Comparison of ENCODE assay signal across 14 cellular contexts in the genomic region with DNA sequence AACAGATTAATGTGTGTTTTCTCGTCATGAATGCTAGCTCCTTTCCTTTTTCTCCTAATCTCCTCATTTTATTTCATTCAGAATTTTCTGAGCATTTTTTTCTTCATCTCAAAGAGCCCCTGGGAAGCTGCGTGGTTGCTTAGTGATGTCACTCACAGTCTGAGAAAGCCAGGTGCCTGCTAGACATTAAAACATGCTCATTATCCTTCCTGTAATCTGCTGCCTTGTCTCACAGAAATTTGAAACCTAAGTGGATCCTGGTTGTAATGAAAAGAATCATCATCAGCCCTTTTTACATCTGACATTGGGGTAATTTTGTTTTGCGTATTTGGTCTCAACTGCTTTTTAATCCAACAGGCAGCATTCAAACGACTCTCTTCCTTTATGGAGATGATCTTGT.
A peak's percentile ranks its signal among the peaks of the same experiment; 100 is the strongest.
DNase-seq lines count a peak whose midpoint lies in the region; TF ChIP-seq lines count a peak whose summit lies in the region.
"Had no signal": no experiment of that assay in that cellular context is flagged by ENCODE, and none has a peak within 500 bp of the region (broad histone marks: within the 10 kb centered on the region; RNA-seq: fewer than 3 reads in every experiment).

No MANE protein-coding gene starts in this region.

- H3K4me1 Mint-ChIP-seq in endodermal cell, result peaks cover 15% of the 10 kb centered on the region
- H3K4me1 Mint-ChIP-seq in type B pancreatic cell (ENCODE audit: unreplicated experiment), result peaks cover 9% of the 10 kb centered on the region
- H3K4me1 Mint-ChIP-seq: activated naive CD8-positive, alpha-beta T cell treated with anti-CD3 and anti-CD28 coated beads, Interleukin-2, amount 10 ng/mL, durations not matched to agents 7 days and 5 days had no signal

- DNase-seq in COLO668 (lab: John Stamatoyannopoulos, UW; ENCODE audit: unreplicated experiment) (peak; percentile 58), NCI-H1417 (lab: John Stamatoyannopoulos, UW) (peak; percentile 85 to 99 (median 91)), NCI-H524 (lab: John Stamatoyannopoulos, UW) (peak; percentile 69 to 89), endodermal cell (no peak), HT-29 (ENCODE audit: low spot score) (no peak), 8988T (no peak), G401 (ENCODE audit: low spot score) (no peak), type B pancreatic cell (ENCODE audit: extremely low spot score, unreplicated experiment) (no peak)
- DNase-seq: activated naive CD8-positive, alpha-beta T cell treated with anti-CD3 and anti-CD28 coated beads, Interleukin-2, amount 10 ng/mL, durations not matched to agents 7 days and 5 days; DND-41; GOT3; psoas muscle had no signal

- peak overlapping the region; percentile 82 for H3K27ac ChIP-seq in endodermal cell (ENCODE audit: low read depth, low read length)
- H3K27ac ChIP-seq: hepatocyte, psoas muscle, RWPE1 had no signal

- H3K9me3 ChIP-seq in endodermal cell (ENCODE audit: control insufficient read depth, low read length), result no peaks in the 10 kb centered on the region
- H3K9me3 ChIP-seq: psoas muscle had no signal

- H3K36me3 Mint-ChIP-seq in endodermal cell (ENCODE audit: low read depth) (peaks cover 22% of the 10 kb centered on the region), type B pancreatic cell (peaks cover 8% of the 10 kb centered on the region)
- H3K36me3 Mint-ChIP-seq: activated naive CD8-positive, alpha-beta T cell treated with anti-CD3 and anti-CD28 coated beads, Interleukin-2, amount 10 ng/mL, durations not matched to agents 7 days and 5 days had no signal

- H3K27me3 ChIP-seq in endodermal cell (ENCODE audit: control insufficient read depth, insufficient read depth, low read length, poor library complexity, severe bottlenecking), result no peaks in the 10 kb centered on the region
- H3K27me3 ChIP-seq: hepatocyte had no signal

- H3K9ac ChIP-seq in endodermal cell (ENCODE audit: extremely low read depth, low read length, poor library complexity, severe bottlenecking), result peak overlapping the region; percentile 16

- H3K4me3 ChIP-seq in endodermal cell (ENCODE audit: low read length), result peak overlapping the region; percentile 48
- H3K4me3 ChIP-seq: hepatocyte, psoas muscle had no signal

- H3K36me3 ChIP-seq in endodermal cell (ENCODE audit: control insufficient read depth, insufficient read depth, low read length), result peaks cover 40% of the 10 kb centered on the region

- H3K27me3 Mint-ChIP-seq in endodermal cell (ENCODE audit: insufficient read depth) (no peaks in the 10 kb centered on the region), type B pancreatic cell (no peaks in the 10 kb centered on the region)
- H3K27me3 Mint-ChIP-seq: activated naive CD8-positive, alpha-beta T cell treated with anti-CD3 and anti-CD28 coated beads, Interleukin-2, amount 10 ng/mL, durations not matched to agents 7 days and 5 days had no signal

- H3K4me1 ChIP-seq in endodermal cell (ENCODE audit: control insufficient read depth, insufficient read depth, low read length), result peaks cover 18% of the 10 kb centered on the region

- TF ChIP-seq CTCF in endodermal cell (conservative IDR thresholded peaks at IDR 0.05) (no peak), type B pancreatic cell (conservative IDR thresholded peaks at IDR 0.05) (no peak)

- H3K9me3 Mint-ChIP-seq in endodermal cell (no peaks in the 10 kb centered on the region), type B pancreatic cell (peaks cover 4% of the 10 kb centered on the region)
- H3K9me3 Mint-ChIP-seq: activated naive CD8-positive, alpha-beta T cell treated with anti-CD3 and anti-CD28 coated beads, Interleukin-2, amount 10 ng/mL, durations not matched to agents 7 days and 5 days had no signal

- in situ Hi-C loops in G401 (cut with HindIII; ENCODE audit: low sequenced_read_pairs), result no loop called here

- H3K27ac Mint-ChIP-seq in endodermal cell (no peak overlapping the region), type B pancreatic cell (no peak overlapping the region)
- H3K27ac Mint-ChIP-seq: activated naive CD8-positive, alpha-beta T cell treated with anti-CD3 and anti-CD28 coated beads, Interleukin-2, amount 10 ng/mL, durations not matched to agents 7 days and 5 days had no signal

- no peak overlapping the region for H3K4me3 Mint-ChIP-seq in endodermal cell
- no peak overlapping the region for H3K4me3 Mint-ChIP-seq in type B pancreatic cell
- H3K4me3 Mint-ChIP-seq: activated naive CD8-positive, alpha-beta T cell treated with anti-CD3 and anti-CD28 coated beads, Interleukin-2, amount 10 ng/mL, durations not matched to agents 7 days and 5 days had no signal

- 69 to 70% methylated on average over 2 to 4 of the region's 4 CpGs for WGBS in endodermal cell (ENCODE audit: insufficient coverage in 1 of 2, insufficient read length in 1 of 2), 2 experiments

Comparison
In these comparisons a context has a peak if more than half of its experiments do, and no peak if none do; other contexts are left out.
1. DNase-seq: peak in COLO668 (single experiment), NCI-H1417 (3 of 3) and NCI-H524 (2 of 2); none in endodermal cell (single experiment), HT-29 (single experiment), 8988T (single experiment), G401 (single experiment) and type B pancreatic cell (single experiment).